ENCODE assay signal across 3 cellular contexts in genomic region chr16:74425761-74426160, GRCh38. TPM values are rescaled to one million over a fixed set of nuclear protein-coding genes. Genes with fewer than 3 reads are reported as not detected.
"Had no signal": no experiment of that assay in that cellular context is flagged by ENCODE, and none has a peak within 500 bp of the region (broad histone marks: within the 10 kb centered on the region; RNA-seq: fewer than 3 reads in every experiment).

No MANE protein-coding gene starts in this region.

RNA-seq across cellular contexts. Expression of gene CLEC18B, which starts 4.5 kb away (rescaled TPM):
- total RNA-seq: upper lobe of right lung, urinary bladder had no signal

RNA-seq across cellular contexts. Expression of gene NPIPB15, which starts 49.7 kb away (rescaled TPM):
- total RNA-seq: upper lobe of right lung, vagina had no signal
